In genomic region chr11:45917623-45918330, GRCh38 we compare ENCODE assay signal across 1 cellular context.
A peak's percentile ranks its signal among the peaks of the same experiment; 100 is the strongest.
TF ChIP-seq lines count a peak whose summit lies in the region.

PEX16 (minus strand) TSS chr11:45917877; CDS start chr11:45917811, 66 bp downstream.

TF ChIP-seq in HepG2, 621 proteins besides CTCF, POLR2A, EP300 and RAD21 (continued from another document and continues in another):
- TF ChIP-seq PRDM15 (CRISPR knock-in tag; IDR thresholded peaks at IDR 0.05) (no peak), FOXA1 (IDR thresholded peaks at IDR 0.05) (no peak), FOXA1 (CRISPR knock-in tag; IDR thresholded peaks at IDR 0.05) (no peak), FOXJ3 (CRISPR knock-in tag; IDR thresholded peaks at IDR 0.05; ENCODE audit: borderline replicate concordance) (no peak), ZNF292 (CRISPR knock-in tag; IDR thresholded peaks at IDR 0.05; ENCODE audit: borderline replicate concordance, low read depth) (no peak), MZF1 (CRISPR knock-in tag; IDR thresholded peaks at IDR 0.05; ENCODE audit: borderline replicate concordance) (no peak), ZNF280D (CRISPR knock-in tag; IDR thresholded peaks at IDR 0.05) (no peak), ZNF589 (CRISPR knock-in tag; conservative IDR thresholded peaks at IDR 0.05) (no peak), ZNF224 (CRISPR knock-in tag; IDR thresholded peaks at IDR 0.05) (peak; percentile 38; the same call in 1 of the 2 replicates), TBP (CRISPR knock-in tag; IDR thresholded peaks at IDR 0.05) (no peak), SCMH1 (CRISPR knock-in tag; IDR thresholded peaks at IDR 0.05; ENCODE audit: borderline replicate concordance) (no peak), TBX2 (CRISPR knock-in tag; IDR thresholded peaks at IDR 0.05; ENCODE audit: borderline replicate concordance) (peak; percentile 60), GABPB1 (CRISPR knock-in tag; IDR thresholded peaks at IDR 0.05) (peak; percentile 98), NONO (IDR thresholded peaks at IDR 0.05) (no peak), NONO (CRISPR knock-in tag; conservative IDR thresholded peaks at IDR 0.05) (peak; percentile 47; the same call in 1 of the 2 replicates), ZFP36 (IDR thresholded peaks at IDR 0.05; ENCODE audit: borderline replicate concordance, low read depth, low read length, partially characterized antibody) (no peak), ZNF660 (CRISPR knock-in tag; IDR thresholded peaks at IDR 0.05; ENCODE audit: borderline replicate concordance, low read depth) (no peak), ZNF800 (CRISPR knock-in tag; IDR thresholded peaks at IDR 0.05) (no peak), ZMYM3 (CRISPR knock-in tag; IDR thresholded peaks at IDR 0.05) (peak; percentile 4; the same call in 1 of the 2 replicates), ZNF296 (CRISPR knock-in tag; conservative IDR thresholded peaks at IDR 0.05) (no peak), ZNF549 (CRISPR knock-in tag; IDR thresholded peaks at IDR 0.05) (no peak), MTERF4 (CRISPR knock-in tag; IDR thresholded peaks at IDR 0.05) (no peak), TFDP1 (CRISPR knock-in tag; IDR thresholded peaks at IDR 0.05; ENCODE audit: borderline replicate concordance) (no peak), RFXANK (CRISPR knock-in tag; IDR thresholded peaks at IDR 0.05) (no peak), MAFF (IDR thresholded peaks at IDR 0.05; ENCODE audit: low read depth, low read length) (no peak), ZNF775 (CRISPR knock-in tag; IDR thresholded peaks at IDR 0.05; ENCODE audit: borderline replicate concordance) (no peak), BORCS8-MEF2B (CRISPR knock-in tag; IDR thresholded peaks at IDR 0.05) (peak; percentile 81), TRIM22 (IDR thresholded peaks at IDR 0.05) (no peak), FOXP4 (CRISPR knock-in tag; IDR thresholded peaks at IDR 0.05) (peak; percentile 14; the same call in 1 of the 2 replicates), FOSL1 (CRISPR knock-in tag; IDR thresholded peaks at IDR 0.05; ENCODE audit: borderline replicate concordance) (no peak), ZNF234 (CRISPR knock-in tag; conservative IDR thresholded peaks at IDR 0.05) (no peak), ZNF772 (CRISPR knock-in tag; IDR thresholded peaks at IDR 0.05) (no peak), MAF1 (CRISPR knock-in tag; IDR thresholded peaks at IDR 0.05; ENCODE audit: borderline replicate concordance) (no peak), GMEB1 (CRISPR knock-in tag; IDR thresholded peaks at IDR 0.05; ENCODE audit: borderline replicate concordance) (peak; percentile 60; the same call in 1 of the 2 replicates), ZMYM2 (CRISPR knock-in tag; IDR thresholded peaks at IDR 0.05) (no peak), ZEB1 (IDR thresholded peaks at IDR 0.05; ENCODE audit: insufficient replicate concordance, low read depth) (peak; percentile 5), NKX3-1 (CRISPR knock-in tag; IDR thresholded peaks at IDR 0.05) (no peak), PLRG1 (conservative IDR thresholded peaks at IDR 0.05) (no peak), NAIF1 (CRISPR knock-in tag; IDR thresholded peaks at IDR 0.05; ENCODE audit: borderline replicate concordance) (no peak), ZNF317 (CRISPR knock-in tag; IDR thresholded peaks at IDR 0.05) (no peak), KDM5B (CRISPR knock-in tag; IDR thresholded peaks at IDR 0.05; ENCODE audit: borderline replicate concordance) (0 out of 2 replicates have a peak, but pooled peaks have one; percentile 27), ZNF263 (CRISPR knock-in tag; IDR thresholded peaks at IDR 0.05) (no peak), CBX5 (CRISPR knock-in tag; IDR thresholded peaks at IDR 0.05; ENCODE audit: borderline replicate concordance) (no peak), ZNF724P (CRISPR knock-in tag; IDR thresholded peaks at IDR 0.05; ENCODE audit: borderline replicate concordance) (peak; percentile 64; the same call in 1 of the 2 replicates), ZNF460 (CRISPR knock-in tag; IDR thresholded peaks at IDR 0.05; ENCODE audit: borderline replicate concordance) (no peak), ZNF530 (CRISPR knock-in tag; IDR thresholded peaks at IDR 0.05; ENCODE audit: low read depth) (no peak), ZIK1 (CRISPR knock-in tag; IDR thresholded peaks at IDR 0.05; ENCODE audit: borderline replicate concordance, low read depth) (no peak), ZGPAT (CRISPR knock-in tag; IDR thresholded peaks at IDR 0.05) (peak; percentile 41; the same call in 1 of the 2 replicates), ZNF784 (CRISPR knock-in tag; IDR thresholded peaks at IDR 0.05; ENCODE audit: borderline replicate concordance) (no peak), TGIF2 (CRISPR knock-in tag; IDR thresholded peaks at IDR 0.05) (no peak)
